ENCODE assay signal across 22 cellular contexts in genomic region chr19:2791440-2791839, GRCh38.
"Had no signal": no experiment of that assay in that cellular context is flagged by ENCODE, and none has a peak within 500 bp of the region (broad histone marks: within the 10 kb centered on the region; RNA-seq: fewer than 3 reads in every experiment).

No MANE protein-coding gene starts in this region.

- H3K36me3 ChIP-seq: breast epithelium had no signal

- H3K4me3 ChIP-seq: breast epithelium, SK-N-MC had no signal

- H3K27ac ChIP-seq: breast epithelium, SK-N-MC had no signal

- H3K9me3 Mint-ChIP-seq: activated B cell treated with CpG ODN at 0.5 μM for 24 hours; activated CD4-positive, alpha-beta T cell treated with anti-CD3 and anti-CD28 coated beads, Interleukin-2, amount 10 ng/mL, durations not matched to agents 24 days and 14 days; activated naive CD4-positive, alpha-beta T cell treated with anti-CD3 and anti-CD28 coated beads, Interleukin-2, amount 50 U/mL, for 24 hours; activated T-cell treated with anti-CD3 and anti-CD28 coated beads, Interleukin-2, amount 50 U/mL, for 24 hours; activated T-helper 1 cell treated with anti-CD3 and anti-CD28 coated beads, Interleukin-12 subunit alpha, Interleukin-12 subunit beta, Interleukin-2, Interleukin-4 antibody, amounts not matched to agents 30 ng/mL and 10 ng/mL and 1 ng/mL, durations not matched to agents 14 hours and 24 hours and 36 hours had no signal

- ATAC-seq: activated CD8-positive, alpha-beta memory T cell treated with anti-CD3 and anti-CD28 coated beads, Interleukin-2, amount 10 ng/mL, durations not matched to agents 7 days and 5 days had no signal

- H3K27ac Mint-ChIP-seq: activated B cell treated with CpG ODN at 0.5 μM for 24 hours; activated CD4-positive, alpha-beta T cell treated with anti-CD3 and anti-CD28 coated beads, Interleukin-2, amount 10 ng/mL, durations not matched to agents 24 days and 14 days; activated CD8-positive, alpha-beta memory T cell treated with anti-CD3 and anti-CD28 coated beads, Interleukin-2, amount 10 ng/mL, durations not matched to agents 7 days and 5 days; activated naive CD4-positive, alpha-beta T cell treated with anti-CD3 and anti-CD28 coated beads, Interleukin-2, amount 50 U/mL, for 24 hours; activated T-cell treated with anti-CD3 and anti-CD28 coated beads, Interleukin-2, amount 50 U/mL, for 24 hours; activated T-helper 1 cell treated with anti-CD3 and anti-CD28 coated beads, Interleukin-12 subunit alpha, Interleukin-12 subunit beta, Interleukin-2, Interleukin-4 antibody, amounts not matched to agents 30 ng/mL and 10 ng/mL and 1 ng/mL, durations not matched to agents 14 hours and 24 hours and 36 hours had no signal

- H3K27me3 ChIP-seq: breast epithelium had no signal

- H3K27me3 Mint-ChIP-seq: activated B cell treated with CpG ODN at 0.5 μM for 24 hours; activated CD4-positive, alpha-beta T cell treated with anti-CD3 and anti-CD28 coated beads, Interleukin-2, amount 10 ng/mL, durations not matched to agents 24 days and 14 days; activated CD8-positive, alpha-beta memory T cell treated with anti-CD3 and anti-CD28 coated beads, Interleukin-2, amount 10 ng/mL, durations not matched to agents 7 days and 5 days; activated naive CD4-positive, alpha-beta T cell treated with anti-CD3 and anti-CD28 coated beads, Interleukin-2, amount 50 U/mL, for 24 hours; activated T-cell treated with anti-CD3 and anti-CD28 coated beads, Interleukin-2, amount 50 U/mL, for 24 hours had no signal

- H3K4me3 Mint-ChIP-seq: activated B cell treated with CpG ODN at 0.5 μM for 24 hours; activated CD4-positive, alpha-beta T cell treated with anti-CD3 and anti-CD28 coated beads, Interleukin-2, amount 10 ng/mL, durations not matched to agents 24 days and 14 days; activated CD8-positive, alpha-beta memory T cell treated with anti-CD3 and anti-CD28 coated beads, Interleukin-2, amount 10 ng/mL, durations not matched to agents 7 days and 5 days; activated naive CD4-positive, alpha-beta T cell treated with anti-CD3 and anti-CD28 coated beads, Interleukin-2, amount 50 U/mL, for 24 hours; activated T-cell treated with anti-CD3 and anti-CD28 coated beads, Interleukin-2, amount 50 U/mL, for 24 hours; activated T-helper 1 cell treated with anti-CD3 and anti-CD28 coated beads, Interleukin-12 subunit alpha, Interleukin-12 subunit beta, Interleukin-2, Interleukin-4 antibody, amounts not matched to agents 30 ng/mL and 10 ng/mL and 1 ng/mL, durations not matched to agents 14 hours and 24 hours and 36 hours had no signal

- DNase-seq: activated B cell treated with CpG ODN at 0.5 μM for 24 hours; activated CD4-positive, alpha-beta T cell treated with anti-CD3 and anti-CD28 coated beads for 1 hour; activated CD4-positive, alpha-beta T cell treated with anti-CD3 and anti-CD28 coated beads, Interleukin-2, amount 10 ng/mL, durations not matched to agents 24 days and 14 days; activated CD4-positive, alpha-beta T cell treated with anti-CD3 and anti-CD28 coated beads, Interleukin-2, amount 50 U/mL, for 48 hours; activated CD8-positive, alpha-beta memory T cell treated with anti-CD3 and anti-CD28 coated beads, Interleukin-2, amount 10 ng/mL, durations not matched to agents 7 days and 5 days; activated effector memory CD4-positive, alpha-beta T cell treated with Interleukin-2 at 50 U/mL for 16 hours; activated naive CD4-positive, alpha-beta T cell; activated T-cell treated with anti-CD3 and anti-CD28 coated beads, Interleukin-2, amount 50 U/mL, for 24 hours; aorta; central memory CD4-positive, alpha-beta T cell; Kasumi-1; NCI-H1105 treated with DMSO at 0.1 percent for 48 hours; NCI-H1436 treated with DMSO at 0.1 percent for 48 hours; NCI-H187; NCI-H2081; NCI-H446 treated with DMSO at 0.1 percent for 48 hours; NCI-H524 treated with DMSO at 0.1 percent for 48 hours; T-helper 1 cell had no signal

- H3K9me3 ChIP-seq: breast epithelium had no signal
